9 cellular contexts compared by ENCODE assay signal in the genomic region with DNA sequence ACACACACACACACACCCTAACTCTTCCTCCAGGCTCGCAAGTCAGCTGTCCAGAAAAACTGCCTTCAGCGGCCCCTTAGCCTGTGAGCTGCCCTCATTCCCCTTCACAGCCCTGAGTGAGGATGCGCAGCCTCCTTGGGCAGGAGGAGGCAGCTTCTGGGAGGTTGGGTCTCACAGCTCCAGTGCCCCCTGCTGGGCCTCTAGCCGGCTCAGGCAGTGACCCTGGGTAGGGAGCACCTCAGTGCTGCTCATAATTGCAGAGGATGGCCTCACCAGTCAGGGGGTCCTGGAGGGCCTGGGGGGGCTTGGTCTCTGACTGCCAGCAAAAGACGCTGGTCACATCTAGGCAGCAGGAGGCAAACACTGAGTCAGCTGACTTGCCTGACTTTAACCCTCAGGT. TPM values are rescaled to one million over a fixed set of nuclear protein-coding genes. Genes with fewer than 3 reads are reported as not detected.
DNase-seq lines count a peak whose midpoint lies in the region; ATAC-seq, FAIRE-seq and TF ChIP-seq lines count a peak whose summit lies in the region.
"Had no signal": no experiment of that assay in that cellular context is flagged by ENCODE, and none has a peak within 500 bp of the region (broad histone marks: within the 10 kb centered on the region; RNA-seq: fewer than 3 reads in every experiment).

No MANE protein-coding gene starts in this region.

- ATAC-seq in GM19395 (IDR thresholded peaks at IDR 0.05; ENCODE audit: unreplicated experiment) (no peak), HG02973 (IDR thresholded peaks at IDR 0.05; ENCODE audit: unreplicated experiment) (no peak)

- peaks cover 31% of the 10 kb centered on the region for H3K27me3 ChIP-seq in HUES48 (ENCODE audit: control insufficient read depth, insufficient read depth, low read length)

- H3K27ac ChIP-seq in C4-2B, result no peak overlapping the region
- no peak overlapping the region for H3K27ac ChIP-seq in HUES48 (ENCODE audit: low read depth, low read length)

- FAIRE-seq in GM12892 (lab: Jason Lieb, UNC), result no peak
- FAIRE-seq: islet of Langerhans had no signal

- no peaks in the 10 kb centered on the region for H3K36me3 ChIP-seq in HUES48 (ENCODE audit: control insufficient read depth, insufficient read depth, low read length)

- TF ChIP-seq CTCF in C4-2B (conservative IDR thresholded peaks at IDR 0.05), result peak; percentile 24

- peak overlapping the region; percentile 75 for H3K4me3 ChIP-seq in HUES48 (ENCODE audit: low read depth, low read length)

- TF ChIP-seq POLR2A in GM12892 (IDR thresholded peaks at IDR 0.05; ENCODE audit: low read depth, low read length), result no peak

- H3K9ac ChIP-seq in HUES48 (ENCODE audit: low read depth, low read length), result no peak overlapping the region

- peak; percentile 44 for DNase-seq in astrocyte of the hippocampus (ENCODE audit: low read depth, low spot score)
- DNase-seq in myocyte (ENCODE audit: low read depth), result peak; percentile 20
- DNase-seq in foreskin melanocyte, result no peak
- no peak for DNase-seq in GM12892 (ENCODE audit: insufficient read length)

- peaks cover 4% of the 10 kb centered on the region; the same call in 1 of the 2 replicates for H3K4me1 ChIP-seq in HUES48 (ENCODE audit: control insufficient read depth, insufficient read depth, low read length)

- no peaks in the 10 kb centered on the region for H3K9me3 ChIP-seq in HUES48 (ENCODE audit: control insufficient read depth, insufficient read depth, low read length)

RNA-seq across cellular contexts. Expression of gene ZNF273, which starts 43.7 kb away (rescaled TPM):
- total RNA-seq in myocyte, result 3.9 and 5.1 TPM in 2 replicates
- 1.5 TPM for polyA plus RNA-seq in myocyte (2012)
- 6.1 TPM for polyA plus RNA-seq in GM12892 (2012; ENCODE audit: missing spikeins)

RNA-seq across cellular contexts. Expression of gene ZNF117, which starts 44.1 kb away (rescaled TPM):
- total RNA-seq in myocyte, result 12.9 and 13.5 TPM in 2 replicates
- 5.0 TPM for polyA plus RNA-seq in myocyte (2012)
- polyA plus RNA-seq in GM12892 (2012; ENCODE audit: missing spikeins), result 5.7 TPM

RNA-seq across cellular contexts. Expression of gene ERV3-1, which starts 59.7 kb away (rescaled TPM):
- total RNA-seq in myocyte, result 24.6 and 27.8 TPM in 2 replicates
- 16.5 TPM for polyA plus RNA-seq in myocyte (2012)
- 9.1 TPM for polyA plus RNA-seq in GM12892 (2012; ENCODE audit: missing spikeins)

Comparison
In these comparisons a context has a peak if more than half of its experiments do, and no peak if none do; other contexts are left out.
1. DNase-seq: peak in astrocyte of the hippocampus (single experiment) and myocyte (single experiment); none in foreskin melanocyte (single experiment) and GM12892 (single experiment).